Comparison of ENCODE assay signal across 26 cellular contexts in the genomic region with DNA sequence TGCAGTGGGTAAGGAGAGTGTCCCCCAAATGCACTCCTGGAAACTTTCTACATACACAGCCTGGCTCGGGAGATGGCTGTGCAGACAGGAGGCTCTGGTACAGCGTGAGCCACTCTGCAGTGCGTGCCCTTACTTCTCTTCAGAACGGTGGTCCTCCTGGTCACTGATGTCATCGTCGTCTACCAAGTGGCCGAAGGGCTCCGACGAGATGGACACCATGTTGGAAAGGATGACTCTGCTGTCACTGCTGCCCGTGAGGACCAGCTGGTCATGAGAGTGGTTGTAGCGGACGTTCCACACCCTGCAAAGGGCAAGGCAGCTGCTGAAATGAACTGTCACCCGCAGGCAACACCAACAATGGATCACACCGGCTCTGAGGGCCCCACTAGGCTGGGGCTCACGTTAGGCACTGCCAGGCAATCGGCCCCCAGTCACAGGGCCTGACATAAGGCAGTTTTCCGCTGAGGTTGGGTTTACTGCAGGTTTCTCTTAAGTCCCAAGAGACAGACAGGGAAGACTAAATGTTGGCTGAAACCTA.
"Had no signal": no experiment of that assay in that cellular context is flagged by ENCODE, and none has a peak within 500 bp of the region (broad histone marks: within the 10 kb centered on the region; RNA-seq: fewer than 3 reads in every experiment).

No MANE protein-coding gene starts in this region.

- H3K9ac ChIP-seq: neural progenitor cell had no signal

- FAIRE-seq: islet of Langerhans, kidney had no signal

- H3K9me3 ChIP-seq: left lung, lower lobe of right lung, ovary, right atrium auricular region, right lobe of liver, transverse colon, upper lobe of left lung, vagina had no signal

- DNase-seq: hypothalamus; immature natural killer cell; left colon; left lung; lower lobe of right lung; mammary epithelial cell; mesenchymal stem cell; naive B cell; natural killer cell; nephron progenitor cell; ovary; right lobe of liver; stimulated activated CD4-positive, alpha-beta T cell treated with anti-CD3 and anti-CD28 coated beads, Interleukin-12 subunit alpha, Interleukin-12 subunit beta, amount 100 ng/mL, for 4 hours; stimulated activated CD4-positive, alpha-beta T cell treated with anti-CD3 and anti-CD28 coated beads, Interleukin-15, amount 100 ng/mL, for 24 hours; stimulated activated CD4-positive, alpha-beta T cell treated with anti-CD3 and anti-CD28 coated beads, Interleukin-2, amount 100 ng/mL, for 24 hours; stimulated activated CD4-positive, alpha-beta T cell treated with anti-CD3 and anti-CD28 coated beads, Interleukin-4, amount 100 ng/mL, for 1 hour; stimulated activated naive CD4-positive, alpha-beta T cell; substantia nigra; transverse colon; upper lobe of left lung had no signal

- H3K27me3 ChIP-seq: left lung, neural progenitor cell, ovary, right atrium auricular region, right lobe of liver, transverse colon, upper lobe of left lung, vagina had no signal

- H3K27ac ChIP-seq: left lung, lower lobe of right lung, neural progenitor cell, ovary, right atrium auricular region, right lobe of liver, transverse colon, upper lobe of left lung, vagina had no signal

- H3K4me3 ChIP-seq: left lung, lower lobe of right lung, neural progenitor cell, ovary, right atrium auricular region, right lobe of liver, smooth muscle cell, transverse colon, upper lobe of left lung, vagina had no signal

- H3K4me2 ChIP-seq: neural progenitor cell, smooth muscle cell had no signal

- H3K36me3 ChIP-seq: neural progenitor cell, ovary, transverse colon had no signal

- H3K4me1 ChIP-seq: neural progenitor cell, right atrium auricular region, right lobe of liver, transverse colon, vagina had no signal
